In genomic region chr3:127532561-127533203, GRCh38 we compare ENCODE assay signal across 23 cellular contexts.
"Had no signal": no experiment of that assay in that cellular context is flagged by ENCODE, and none has a peak within 500 bp of the region (broad histone marks: within the 10 kb centered on the region; RNA-seq: fewer than 3 reads in every experiment).

No MANE protein-coding gene starts in this region.

- H3K4me3 ChIP-seq: skin epidermis, thyroid gland, upper lobe of left lung had no signal

- H3K4me1 ChIP-seq: thyroid gland, upper lobe of left lung had no signal

- H3K36me3 Mint-ChIP-seq: naive thymus-derived CD4-positive, alpha-beta T cell; stimulated activated effector memory CD8-positive, alpha-beta T cell treated with anti-CD3 and anti-CD28 coated beads, Interleukin-12 subunit alpha, Interleukin-12 subunit beta, amount 100 ng/mL, for 72 hours had no signal

- H3K27ac Mint-ChIP-seq: activated CD4-positive, alpha-beta T cell treated with anti-CD3 and anti-CD28 coated beads for 36 hours; activated T-helper 1 cell treated with anti-CD3 and anti-CD28 coated beads, Interleukin-12 subunit alpha, Interleukin-12 subunit beta, Interleukin-2, Interleukin-4 antibody, amounts not matched to agents 30 ng/mL and 10 ng/mL and 1 ng/mL, durations not matched to agents 14 hours and 24 hours and 36 hours; dendritic cell treated with granulocyte-macrophage colony-stimulating factor and Interleukin-4, amounts not matched to agents 40 ng/mL and 50 ng/mL, for 4 days; naive thymus-derived CD4-positive, alpha-beta T cell; stimulated activated effector memory CD8-positive, alpha-beta T cell treated with anti-CD3 and anti-CD28 coated beads, Interleukin-12 subunit alpha, Interleukin-12 subunit beta, amount 100 ng/mL, for 72 hours had no signal

- H3K9me3 ChIP-seq: thyroid gland, upper lobe of left lung had no signal

- ATAC-seq: activated CD4-positive, alpha-beta T cell treated with anti-CD3 and anti-CD28 coated beads for 36 hours; naive thymus-derived CD4-positive, alpha-beta T cell; sciatic nerve; stimulated activated effector memory CD8-positive, alpha-beta T cell treated with anti-CD3 and anti-CD28 coated beads, Interleukin-12 subunit alpha, Interleukin-12 subunit beta, amount 100 ng/mL, for 72 hours had no signal

- H3K9me3 Mint-ChIP-seq: activated T-helper 1 cell treated with anti-CD3 and anti-CD28 coated beads, Interleukin-12 subunit alpha, Interleukin-12 subunit beta, Interleukin-2, Interleukin-4 antibody, amounts not matched to agents 30 ng/mL and 10 ng/mL and 1 ng/mL, durations not matched to agents 14 hours and 24 hours and 36 hours; dendritic cell treated with granulocyte-macrophage colony-stimulating factor and Interleukin-4, amounts not matched to agents 40 ng/mL and 50 ng/mL, for 4 days; naive thymus-derived CD4-positive, alpha-beta T cell; stimulated activated effector memory CD8-positive, alpha-beta T cell treated with anti-CD3 and anti-CD28 coated beads, Interleukin-12 subunit alpha, Interleukin-12 subunit beta, amount 100 ng/mL, for 72 hours; stimulated activated naive CD8-positive, alpha-beta T cell treated with anti-CD3 and anti-CD28 coated beads, Interleukin-15, amount 100 ng/mL, for 72 hours had no signal

- H3K27me3 ChIP-seq: brain microvascular endothelial cell, thyroid gland, upper lobe of left lung had no signal

- H3K27ac ChIP-seq: brain microvascular endothelial cell, skin epidermis, thyroid gland, upper lobe of left lung had no signal

- H3K36me3 ChIP-seq: brain microvascular endothelial cell, thyroid gland, upper lobe of left lung had no signal

- H3K4me3 Mint-ChIP-seq: activated CD4-positive, alpha-beta T cell treated with anti-CD3 and anti-CD28 coated beads for 36 hours; activated T-helper 1 cell treated with anti-CD3 and anti-CD28 coated beads, Interleukin-12 subunit alpha, Interleukin-12 subunit beta, Interleukin-2, Interleukin-4 antibody, amounts not matched to agents 30 ng/mL and 10 ng/mL and 1 ng/mL, durations not matched to agents 14 hours and 24 hours and 36 hours; dendritic cell treated with granulocyte-macrophage colony-stimulating factor and Interleukin-4, amounts not matched to agents 40 ng/mL and 50 ng/mL, for 4 days; naive thymus-derived CD4-positive, alpha-beta T cell; stimulated activated effector memory CD8-positive, alpha-beta T cell treated with anti-CD3 and anti-CD28 coated beads, Interleukin-12 subunit alpha, Interleukin-12 subunit beta, amount 100 ng/mL, for 72 hours; stimulated activated naive CD8-positive, alpha-beta T cell treated with anti-CD3 and anti-CD28 coated beads, Interleukin-15, amount 100 ng/mL, for 72 hours had no signal

- DNase-seq: activated CD4-positive, alpha-beta T cell treated with anti-CD3 and anti-CD28 coated beads for 36 hours; activated CD4-positive, CD25-positive, alpha-beta regulatory T cell; activated CD8-positive, alpha-beta memory T cell treated with anti-CD3 and anti-CD28 coated beads for 24 hours; activated gamma-delta T cell treated with Interleukin-2 at 50 U/mL for 16 hours; activated naive CD4-positive, alpha-beta T cell treated with anti-CD3 and anti-CD28 coated beads, Interleukin-2, amount 50 U/mL, for 16 hours; amniotic stem cell; brain microvascular endothelial cell; caudate nucleus; effector CD4-positive, alpha-beta T cell; glutamatergic neuron; midbrain; naive thymus-derived CD4-positive, alpha-beta T cell; nucleus accumbens; stimulated activated CD4-positive, alpha-beta T cell treated with anti-CD3 and anti-CD28 coated beads, Interleukin-4, amount 100 ng/mL, for 24 hours; stimulated activated naive CD8-positive, alpha-beta T cell treated with anti-CD3 and anti-CD28 coated beads, Interleukin-15, amount 100 ng/mL, for 72 hours; substantia nigra; thyroid gland had no signal
